Comparison of ENCODE assay signal across 8 cellular contexts in the genomic region with DNA sequence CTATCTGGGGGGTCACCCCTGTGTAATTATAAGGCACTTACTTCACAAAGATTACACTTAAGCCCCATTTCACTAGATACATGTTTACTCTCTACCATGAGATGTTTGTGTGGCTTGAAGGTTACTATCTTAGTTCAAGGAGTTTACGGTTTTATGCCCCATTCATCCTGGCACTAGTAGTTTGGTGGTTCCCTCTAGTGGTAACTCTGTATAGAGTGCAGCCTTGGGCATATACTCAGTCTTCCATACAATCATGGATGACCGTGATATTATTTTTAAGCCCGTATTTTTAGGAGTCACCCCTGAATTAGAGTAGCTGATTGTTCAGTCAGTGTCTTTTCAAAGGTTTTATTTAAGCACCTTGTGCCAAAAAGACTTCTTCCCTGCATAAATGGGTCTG.
DNase-seq lines count a peak whose midpoint lies in the region; ATAC-seq and TF ChIP-seq lines count a peak whose summit lies in the region.

No MANE protein-coding gene starts in this region.

- H3K36me3 ChIP-seq in ovary = no peaks in the 10 kb centered on the region

- TF ChIP-seq EP300 in ovary (IDR thresholded peaks at IDR 0.05) = no peak

- WGBS in ovary, 3 donors = 55 to 70% (median 64%) methylated on average over 3 of the region's 3 CpGs

- no peak overlapping the region for H3K27ac ChIP-seq in ovary

- no peak overlapping the region for H3K4me3 ChIP-seq in ovary

- peak; percentile 56 for ATAC-seq in GM19438 (IDR thresholded peaks at IDR 0.05; ENCODE audit: low read depth, unreplicated experiment)

- no peaks in the 10 kb centered on the region for H3K27me3 ChIP-seq in ovary

- intact Hi-C loops in ovary (cut with DNase I) = no loop called here

- no peak for TF ChIP-seq POLR2A in ovary (IDR thresholded peaks at IDR 0.05)

- no peaks in the 10 kb centered on the region for H3K4me1 ChIP-seq in ovary (ENCODE audit: insufficient read depth)

- TF ChIP-seq CTCF in ovary (IDR thresholded peaks at IDR 0.05) = no peak

- no peaks in the 10 kb centered on the region for H3K9me3 ChIP-seq in ovary

- DNase-seq in COLO829 (ENCODE audit: low spot score) (peak; percentile 7), NCI-H526 (lab: John Stamatoyannopoulos, UW) (peak; percentile 3 to 54), glomerular visceral epithelial cell (ENCODE audit: extremely low spot score) (peak; percentile 13), SW 1271 (lab: John Stamatoyannopoulos, UW) (no peak), ovary (no peak), C1 segment of cervical spinal cord (lab: John Stamatoyannopoulos, UW) (no peak)
- no peak for DNase-seq in stimulated activated naive CD4-positive, alpha-beta T cell (lab: John Stamatoyannopoulos, UW)

Comparison
In these comparisons a context has a peak if more than half of its experiments do, and no peak if none do; other contexts are left out.
1. DNase-seq: peak in COLO829 (single experiment), NCI-H526 (2 of 2) and glomerular visceral epithelial cell (single experiment); none in stimulated activated naive CD4-positive, alpha-beta T cell (0 of 6), SW 1271 (0 of 2), ovary (0 of 5) and C1 segment of cervical spinal cord (0 of 14).